Comparison of ENCODE assay signal across 32 cellular contexts in genomic region chr18:58369616-58370015, GRCh38.
"Had no signal": no experiment of that assay in that cellular context is flagged by ENCODE, and none has a peak within 500 bp of the region (broad histone marks: within the 10 kb centered on the region; RNA-seq: fewer than 3 reads in every experiment).

No MANE protein-coding gene starts in this region.

- H3K36me3 Mint-ChIP-seq: activated CD4-positive, alpha-beta memory T cell treated with anti-CD3 and anti-CD28 coated beads for 36 hours had no signal

- ATAC-seq: activated naive CD4-positive, alpha-beta T cell treated with anti-CD3 and anti-CD28 coated beads, Interleukin-2, amount 50 U/mL, for 72 hours; activated T-cell treated with anti-CD3 and anti-CD28 coated beads, Interleukin-2, amount 50 U/mL, for 4 hours; K562; Panc1; T-cell had no signal

- H3K9me3 Mint-ChIP-seq: activated B cell treated with CpG ODN at 0.5 μM for 24 hours; activated CD4-positive, alpha-beta memory T cell treated with anti-CD3 and anti-CD28 coated beads for 36 hours; activated naive CD4-positive, alpha-beta T cell treated with anti-CD3 and anti-CD28 coated beads for 36 hours; activated naive CD4-positive, alpha-beta T cell treated with anti-CD3 and anti-CD28 coated beads, Interleukin-2, amount 50 U/mL, for 72 hours; activated T-cell treated with anti-CD3 and anti-CD28 coated beads, Interleukin-2, amount 50 U/mL, for 4 hours; activated T-helper 1 cell treated with anti-CD3 and anti-CD28 coated beads, Interleukin-12 subunit alpha, Interleukin-12 subunit beta, Interleukin-2, Interleukin-4 antibody, amounts not matched to agents 30 ng/mL and 10 ng/mL and 1 ng/mL, durations not matched to agents 14 hours and 24 hours and 36 hours; brain; T-cell had no signal

- H3K27me3 Mint-ChIP-seq: activated B cell treated with CpG ODN at 0.5 μM for 24 hours; activated CD4-positive, alpha-beta memory T cell treated with anti-CD3 and anti-CD28 coated beads for 36 hours; T-cell had no signal

- H3K4me1 Mint-ChIP-seq: activated B cell treated with CpG ODN at 0.5 μM for 24 hours had no signal

- H3K27ac Mint-ChIP-seq: activated B cell treated with CpG ODN at 0.5 μM for 24 hours; activated CD4-positive, alpha-beta memory T cell treated with anti-CD3 and anti-CD28 coated beads for 36 hours; activated naive CD4-positive, alpha-beta T cell treated with anti-CD3 and anti-CD28 coated beads for 36 hours; activated T-helper 1 cell treated with anti-CD3 and anti-CD28 coated beads, Interleukin-12 subunit alpha, Interleukin-12 subunit beta, Interleukin-2, Interleukin-4 antibody, amounts not matched to agents 30 ng/mL and 10 ng/mL and 1 ng/mL, durations not matched to agents 14 hours and 24 hours and 36 hours; T-cell had no signal

- DNase-seq: activated B cell treated with CpG ODN at 0.5 μM for 24 hours; activated CD4-positive, alpha-beta memory T cell treated with anti-CD3 and anti-CD28 coated beads for 36 hours; activated CD4-positive, alpha-beta T cell treated with anti-CD3 and anti-CD28 coated beads for 4 hours; activated CD4-positive, alpha-beta T cell treated with anti-CD3 and anti-CD28 coated beads, Interleukin-2, amount 50 U/mL, for 1 hour; activated CD4-positive, CD25-positive, alpha-beta regulatory T cell treated with anti-CD3 and anti-CD28 coated beads, Interleukin-2, amount 50 U/mL, for 72 hours; activated CD8-positive, alpha-beta memory T cell treated with anti-CD3 and anti-CD28 coated beads, Interleukin-2, amount 50 U/mL, for 4 hours; activated gamma-delta T cell treated with Interleukin-2 at 50 U/mL for 16 hours; activated naive CD4-positive, alpha-beta T cell treated with anti-CD3 and anti-CD28 coated beads for 36 hours; activated T-cell treated with anti-CD3 and anti-CD28 coated beads for 4 hours; activated T-cell treated with anti-CD3 and anti-CD28 coated beads, Interleukin-2, amount 50 U/mL, for 4 hours; adrenal gland; anterior cingulate cortex; NCI-H1105; NCI-H1436; NCI-H1694; NCI-H1930; NCI-H2081 treated with DMSO at 0.1 percent for 48 hours; NCI-H226; NCI-H446 treated with DMSO at 0.1 percent for 48 hours; NCI-H524; NCI-H69; SHP77; SJCRH30; SK-N-SH; T-cell; T-helper 2 cell; T-helper 9 cell had no signal

- H3K4me3 Mint-ChIP-seq: activated B cell treated with CpG ODN at 0.5 μM for 24 hours; activated CD4-positive, alpha-beta memory T cell treated with anti-CD3 and anti-CD28 coated beads for 36 hours; activated naive CD4-positive, alpha-beta T cell treated with anti-CD3 and anti-CD28 coated beads for 36 hours; activated T-cell treated with anti-CD3 and anti-CD28 coated beads, Interleukin-2, amount 50 U/mL, for 4 hours; activated T-helper 1 cell treated with anti-CD3 and anti-CD28 coated beads, Interleukin-12 subunit alpha, Interleukin-12 subunit beta, Interleukin-2, Interleukin-4 antibody, amounts not matched to agents 30 ng/mL and 10 ng/mL and 1 ng/mL, durations not matched to agents 14 hours and 24 hours and 36 hours; brain; T-cell had no signal
